Comparison of ENCODE assay signal across 19 cellular contexts in genomic region chr4:185834778-185835177, GRCh38. TPM values are rescaled to one million over a fixed set of nuclear protein-coding genes. Genes with fewer than 3 reads are reported as not detected.
DNase-seq lines count a peak whose midpoint lies in the region; ATAC-seq, FAIRE-seq and TF ChIP-seq lines count a peak whose summit lies in the region.
"Had no signal": no experiment of that assay in that cellular context is flagged by ENCODE, and none has a peak within 500 bp of the region (broad histone marks: within the 10 kb centered on the region; RNA-seq: fewer than 3 reads in every experiment).

No MANE protein-coding gene starts in this region.

- no peak overlapping the region for H3K4me2 ChIP-seq in GM23338

- no peak overlapping the region for H2AFZ ChIP-seq in GM23338

- no peaks in the 10 kb centered on the region for H3K9me3 Mint-ChIP-seq in GM23338
- H3K9me3 Mint-ChIP-seq: CD14-positive monocyte; CD8-positive, alpha-beta T cell had no signal

- no peaks in the 10 kb centered on the region for H3K9me3 ChIP-seq in heart left ventricle
- H3K9me3 ChIP-seq in right atrium auricular region, result no peaks in the 10 kb centered on the region
- H3K9me3 ChIP-seq in body of pancreas, result no peaks in the 10 kb centered on the region

- peaks cover 2% of the 10 kb centered on the region for H3K27me3 Mint-ChIP-seq in GM23338 (ENCODE audit: insufficient read depth, low read depth, poor library complexity)

- no peak for ATAC-seq in heart left ventricle
- ATAC-seq in GM23338, result no peak
- no peak for ATAC-seq in body of pancreas
- no peak for ATAC-seq in GM21528 (IDR thresholded peaks at IDR 0.05; ENCODE audit: low FRiP score, unreplicated experiment)
- ATAC-seq in foreskin keratinocyte, result no peak
- ATAC-seq: CD8-positive, alpha-beta T cell had no signal

- peak; percentile 77 for FAIRE-seq in islet of Langerhans (lab: Jason Lieb, UNC)
- FAIRE-seq: D721Med, GM12891, HTR-8/SVneo had no signal

- H4K20me1 ChIP-seq in GM23338 (replicated peaks; ENCODE audit: insufficient read depth), result no peaks in the 10 kb centered on the region

- H3K27ac Mint-ChIP-seq in GM23338, result peak overlapping the region; percentile 89
- H3K27ac Mint-ChIP-seq: CD14-positive monocyte; CD8-positive, alpha-beta T cell had no signal

- H3K4me1 ChIP-seq in heart left ventricle (peaks cover 0 to 65% (median 30%) of the 10 kb centered on the region in 12 donors), right atrium auricular region (peaks cover 0 to 45% of the 10 kb centered on the region in 2 donors), GM23338 (ENCODE audit: insufficient read depth) (peaks cover 37% of the 10 kb centered on the region), body of pancreas (peaks cover 92% of the 10 kb centered on the region), foreskin keratinocyte (peaks cover 13% of the 10 kb centered on the region)

- peaks cover 30% of the 10 kb centered on the region for H3K4me1 Mint-ChIP-seq in GM23338
- H3K4me1 Mint-ChIP-seq: CD14-positive monocyte had no signal

- H3K4me3 ChIP-seq in heart left ventricle, result no peak overlapping the region
- H3K4me3 ChIP-seq in right atrium auricular region, result no peak overlapping the region
- no peak overlapping the region for H3K4me3 ChIP-seq in GM23338
- H3K4me3 ChIP-seq in body of pancreas, result no peak overlapping the region

- H3K4me3 Mint-ChIP-seq in GM23338, result no peak overlapping the region
- H3K4me3 Mint-ChIP-seq: CD14-positive monocyte; CD8-positive, alpha-beta T cell had no signal

- no peak for TF ChIP-seq CTCF in heart left ventricle (IDR thresholded peaks at IDR 0.05)
- no peak for TF ChIP-seq CTCF in right atrium auricular region (IDR thresholded peaks at IDR 0.05)
- TF ChIP-seq CTCF in GM23338 (conservative IDR thresholded peaks at IDR 0.05; ENCODE audit: low read depth in 2 of 2), result no peak
- no peak for TF ChIP-seq CTCF in body of pancreas (IDR thresholded peaks at IDR 0.05)
- TF ChIP-seq CTCF in foreskin keratinocyte (conservative IDR thresholded peaks at IDR 0.05), result no peak

- 82 to 85% (median 84%) methylated on average over 6 of the region's 6 CpGs for WGBS in heart left ventricle, 4 donors
- WGBS in body of pancreas, 2 donors, result 89 to 90% methylated on average over 6 of the region's 6 CpGs

- no peak for TF ChIP-seq POLR2A in heart left ventricle (IDR thresholded peaks at IDR 0.05)
- TF ChIP-seq POLR2A in body of pancreas (IDR thresholded peaks at IDR 0.05), result no peak

- H3K36me3 Mint-ChIP-seq in GM23338 (ENCODE audit: low read depth), result no peaks in the 10 kb centered on the region
- H3K36me3 Mint-ChIP-seq: CD14-positive monocyte; CD8-positive, alpha-beta T cell had no signal

- DNase-seq in heart left ventricle, result no peak
- no peak for DNase-seq in right atrium auricular region (ENCODE audit: low spot score)
- DNase-seq in GM23338 (ENCODE audit: low spot score), result no peak
- DNase-seq in body of pancreas, result no peak
- DNase-seq in foreskin keratinocyte, result no peak
- DNase-seq in hippocampal formation (lab: John Stamatoyannopoulos, UW), result no peak
- DNase-seq: CD8-positive, alpha-beta T cell; COR-L47; DMS153; DMS79 treated with DMSO at 0.1 percent for 48 hours; EL had no signal

- H3K79me2 ChIP-seq in GM23338 (replicated peaks; ENCODE audit: insufficient read depth), result no peaks in the 10 kb centered on the region

- H3K27me3 ChIP-seq in heart left ventricle, result no peaks in the 10 kb centered on the region
- H3K27me3 ChIP-seq in right atrium auricular region, result no peaks in the 10 kb centered on the region
- no peaks in the 10 kb centered on the region for H3K27me3 ChIP-seq in GM23338 (ENCODE audit: insufficient read depth)
- H3K27me3 ChIP-seq in body of pancreas, result no peaks in the 10 kb centered on the region
- no peaks in the 10 kb centered on the region for H3K27me3 ChIP-seq in foreskin keratinocyte

- H3K27ac ChIP-seq in heart left ventricle, result peak overlapping the region in 9 of 12 donors; percentile 8 to 88 (median 81)
- peak overlapping the region in 1 of 2 donors; percentile 91 for H3K27ac ChIP-seq in right atrium auricular region
- H3K27ac ChIP-seq in GM23338 (ENCODE audit: low read depth), result peak overlapping the region; percentile 99
- peak overlapping the region in 3 of 4 donors; percentile 71 to 86 (median 79) for H3K27ac ChIP-seq in body of pancreas
- no peak overlapping the region for H3K27ac ChIP-seq in foreskin keratinocyte
- H3K27ac ChIP-seq: 22Rv1 had no signal

- peaks cover 9% of the 10 kb centered on the region for H3F3A ChIP-seq in GM23338 (replicated peaks; ENCODE audit: low read depth)

- H3K36me3 ChIP-seq in heart left ventricle (no peaks in the 10 kb centered on the region), right atrium auricular region (no peaks in the 10 kb centered on the region), GM23338 (ENCODE audit: insufficient read depth) (no peaks in the 10 kb centered on the region), body of pancreas (replicated peaks in 1 of 2; ENCODE audit: insufficient read depth in 1 of 2, low read depth in 2 of 2) (no peaks in the 10 kb centered on the region)

- H3K9me2 ChIP-seq in GM23338 (ENCODE audit: insufficient read depth), result 0 out of 2 replicates have a peak, but pooled peaks cover 2% of the 10 kb centered on the region

- intact Hi-C loops in heart left ventricle (cut with DNase I) (no loop called here), body of pancreas (cut with DNase I) (no loop called here)

TF ChIP-seq in GM23338, 12 proteins besides CTCF, POLR2A, EP300 and RAD21:
- no peak for TF ChIP-seq ETS1 (IDR thresholded peaks at IDR 0.05)
- TF ChIP-seq REST (IDR thresholded peaks at IDR 0.05; ENCODE audit: unreplicated experiment), result no peak
- TF ChIP-seq JUNB (IDR thresholded peaks at IDR 0.05; ENCODE audit: unreplicated experiment), result no peak
TF ChIP-seq in GM23338: peak in this region for 0.

RNA-seq across cellular contexts. Expression of gene SORBS2, which starts 22.8 kb away (rescaled TPM):
- total RNA-seq in heart left ventricle, result 1,000 to 10,000 TPM in 7 of 9 donors, 100 to 1,000 TPM in 2; 966 to 2,158 (median 1,443) TPM
- polyA plus RNA-seq in heart left ventricle, result 100 to 1,000 TPM; 254 to 473 TPM
- 100 to 1,000 TPM; 530 to 741 TPM for total RNA-seq in right atrium auricular region
- total RNA-seq in GM23338 (2014; rRNA removed; shearing (Covaris generic)), result 17.8 and 24.6 TPM in 2 replicates
- polyA plus RNA-seq in GM23338 (2016; fragmentation: Nextera tagmentation; extraction: Ambion mirVana), result 23.2 and 27.6 TPM in 2 replicates
- 100 to 1,000 TPM; 210 to 218 TPM for total RNA-seq in body of pancreas
- total RNA-seq in foreskin keratinocyte, result 1.2 and 1.9 TPM in 2 replicates
- 0.37 and 0.47 TPM in 2 replicates for polyA plus RNA-seq in foreskin keratinocyte
- total RNA-seq: A673 had no signal
- polyA plus RNA-seq: CD14-positive monocyte had no signal
